ENCODE assay signal across 9 cellular contexts in the genomic region with DNA sequence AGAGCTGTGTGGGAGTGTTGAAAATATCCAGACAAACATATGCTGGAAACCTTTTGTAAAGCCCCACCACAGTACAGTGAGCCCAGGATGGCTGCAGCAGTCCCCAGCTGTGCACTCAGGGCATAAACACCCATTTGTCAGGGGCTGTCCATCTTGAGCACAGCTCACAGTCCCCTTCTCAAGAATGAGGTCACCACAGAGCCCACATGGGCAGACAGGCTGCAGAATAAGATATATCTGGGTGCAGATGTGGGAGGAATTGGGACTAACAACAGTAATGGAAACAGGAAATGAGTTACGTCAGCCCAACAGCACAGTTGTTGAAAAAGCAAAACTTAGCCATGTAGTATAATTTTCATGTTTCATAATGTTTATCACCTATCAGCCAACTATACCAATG.
DNase-seq lines count a peak whose midpoint lies in the region; ATAC-seq and TF ChIP-seq lines count a peak whose summit lies in the region.
"Had no signal": no experiment of that assay in that cellular context is flagged by ENCODE, and none has a peak within 500 bp of the region (broad histone marks: within the 10 kb centered on the region; RNA-seq: fewer than 3 reads in every experiment).

No MANE protein-coding gene starts in this region.

- peaks cover 5 to 8% of the 10 kb centered on the region in 2 donors for H3K4me1 Mint-ChIP-seq in immature natural killer cell
- H3K4me1 Mint-ChIP-seq: activated B cell treated with CpG ODN at 0.5 μM for 24 hours had no signal

- no peak for TF ChIP-seq EP300 in esophagus muscularis mucosa (IDR thresholded peaks at IDR 0.05)

- WGBS in esophagus muscularis mucosa = 44% methylated on average over 1 of the region's 1 CpG

- intact Hi-C loops in esophagus muscularis mucosa (cut with DNase I) = no loop called here

- no peaks in the 10 kb centered on the region for H3K9me3 Mint-ChIP-seq in immature natural killer cell
- H3K9me3 Mint-ChIP-seq: activated B cell treated with CpG ODN at 0.5 μM for 24 hours had no signal

- TF ChIP-seq CTCF in GM06990 (IDR thresholded peaks at IDR 0.05; ENCODE audit: insufficient read depth, low read length, poor library complexity, severe bottlenecking) = no peak
- no peak for TF ChIP-seq CTCF in esophagus muscularis mucosa (IDR thresholded peaks at IDR 0.05)

- DNase-seq in GM06990 (ENCODE audit: extremely low read depth, insufficient read length) (peak; percentile 4), Kasumi-1 (lab: John Stamatoyannopoulos, UW) (peak; percentile 9 to 23), immature natural killer cell (peak; percentile 30 to 36 (median 35)), NCI-H2171 treated with DMSO at 0.1 percent for 48 hours (lab: John Stamatoyannopoulos, UW) (no peak), SHP77 (lab: John Stamatoyannopoulos, UW) (no peak), esophagus muscularis mucosa (ENCODE audit: extremely low spot score) (no peak), C1 segment of cervical spinal cord (lab: John Stamatoyannopoulos, UW) (no peak)
- DNase-seq: activated B cell treated with CpG ODN at 0.5 μM for 24 hours had no signal

- peaks cover 0 to 19% (median 13%) of the 10 kb centered on the region in 4 donors for H3K4me1 ChIP-seq in esophagus muscularis mucosa

- H3K27ac ChIP-seq in esophagus muscularis mucosa (replicated peaks in 1 of 4) = no peak overlapping the region

- peak; percentile 97 for ATAC-seq in GM21576 (IDR thresholded peaks at IDR 0.05; ENCODE audit: unreplicated experiment)

- H3K27me3 Mint-ChIP-seq in immature natural killer cell (ENCODE audit: low read depth in 3 of 3) = no peaks in the 10 kb centered on the region
- H3K27me3 Mint-ChIP-seq: activated B cell treated with CpG ODN at 0.5 μM for 24 hours had no signal

- H3K9me3 ChIP-seq in esophagus muscularis mucosa = no peaks in the 10 kb centered on the region

- H3K36me3 ChIP-seq in GM06990 (ENCODE audit: control insufficient read depth, insufficient read depth, low read length) = no peaks in the 10 kb centered on the region
- no peaks in the 10 kb centered on the region for H3K36me3 ChIP-seq in esophagus muscularis mucosa

- no peaks in the 10 kb centered on the region for H3K27me3 ChIP-seq in GM06990 (replicated peaks; ENCODE audit: control insufficient read depth, insufficient read depth, low read length)
- no peaks in the 10 kb centered on the region for H3K27me3 ChIP-seq in esophagus muscularis mucosa

- no peaks in the 10 kb centered on the region for H3K36me3 Mint-ChIP-seq in immature natural killer cell

- TF ChIP-seq POLR2A in esophagus muscularis mucosa (IDR thresholded peaks at IDR 0.05; ENCODE audit: low read depth) = no peak

- H3K4me3 Mint-ChIP-seq in immature natural killer cell = peak overlapping the region; percentile 2 to 22 (median 18)
- H3K4me3 Mint-ChIP-seq: activated B cell treated with CpG ODN at 0.5 μM for 24 hours had no signal

- peak overlapping the region in 2 of 6 donors; percentile 68 to 71 for H3K27ac Mint-ChIP-seq in immature natural killer cell
- H3K27ac Mint-ChIP-seq: activated B cell treated with CpG ODN at 0.5 μM for 24 hours had no signal

- H3K4me3 ChIP-seq in GM06990 (replicated peaks; ENCODE audit: low read depth, low read length) (no peak overlapping the region), esophagus muscularis mucosa (no peak overlapping the region)

Comparison
In these comparisons a context has a peak if more than half of its experiments do, and no peak if none do; other contexts are left out.
1. DNase-seq: peak in GM06990 (single experiment), Kasumi-1 (2 of 2) and immature natural killer cell (3 of 3); none in NCI-H2171 treated with DMSO at 0.1 percent for 48 hours (single experiment), SHP77 (0 of 2), esophagus muscularis mucosa (single experiment) and C1 segment of cervical spinal cord (0 of 14).